Comparison of ENCODE assay signal across 28 cellular contexts in the genomic region with DNA sequence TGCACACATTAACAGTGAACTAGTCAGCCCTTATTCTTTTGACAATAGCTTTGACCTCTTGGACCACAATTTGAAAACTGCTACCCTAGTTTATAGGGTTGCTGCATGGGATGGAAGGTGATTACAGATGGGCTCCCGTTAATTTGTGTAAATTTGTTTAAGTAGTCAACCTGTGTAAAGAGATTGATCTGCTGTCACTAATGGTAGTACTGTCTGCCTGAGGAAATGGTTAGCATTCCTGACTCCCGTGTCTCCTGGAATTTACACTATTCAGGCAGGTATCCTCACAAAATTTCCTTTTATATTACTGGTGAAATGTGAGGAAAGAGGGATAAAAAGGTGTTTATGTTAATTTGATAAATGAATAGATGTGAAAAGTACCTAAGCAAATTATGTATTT. TPM values are rescaled to one million over a fixed set of nuclear protein-coding genes. Genes with fewer than 3 reads are reported as not detected.
DNase-seq lines count a peak whose midpoint lies in the region; TF ChIP-seq lines count a peak whose summit lies in the region.
"Had no signal": no experiment of that assay in that cellular context is flagged by ENCODE, and none has a peak within 500 bp of the region (broad histone marks: within the 10 kb centered on the region; RNA-seq: fewer than 3 reads in every experiment).

No MANE protein-coding gene starts in this region.

- H3K4me3 Mint-ChIP-seq in activated naive CD4-positive, alpha-beta T cell treated with anti-CD3 and anti-CD28 coated beads, Interleukin-2, amount 50 U/mL, for 24 hours: no peak overlapping the region
- no peak overlapping the region for H3K4me3 Mint-ChIP-seq in activated naive CD4-positive, alpha-beta T cell treated with anti-CD3 and anti-CD28 coated beads for 36 hours
- H3K4me3 Mint-ChIP-seq in endothelial cell (ENCODE audit: unreplicated experiment): no peak overlapping the region
- no peak overlapping the region for H3K4me3 Mint-ChIP-seq in type B pancreatic cell
- H3K4me3 Mint-ChIP-seq: activated B cell treated with CpG ODN at 0.5 μM for 24 hours; activated naive CD4-positive, alpha-beta T cell treated with anti-CD3 and anti-CD28 coated beads, Interleukin-2, amount 10 ng/mL, durations not matched to agents 7 days and 5 days; B cell; neural progenitor cell had no signal

- H3K36me3 Mint-ChIP-seq in activated naive CD4-positive, alpha-beta T cell treated with anti-CD3 and anti-CD28 coated beads, Interleukin-2, amount 50 U/mL, for 24 hours: peaks cover 4% of the 10 kb centered on the region
- peaks cover 12% of the 10 kb centered on the region for H3K36me3 Mint-ChIP-seq in activated naive CD4-positive, alpha-beta T cell treated with anti-CD3 and anti-CD28 coated beads for 36 hours (ENCODE audit: low read depth)
- H3K36me3 Mint-ChIP-seq in endothelial cell (ENCODE audit: low read depth, unreplicated experiment): peaks cover 3% of the 10 kb centered on the region
- H3K36me3 Mint-ChIP-seq in type B pancreatic cell: peaks cover 27% of the 10 kb centered on the region

- no peak overlapping the region for H3K4me3 ChIP-seq in tibial artery
- H3K4me3 ChIP-seq: A549, HAP-1, heart right ventricle, left lung, MG63, neural progenitor cell, thyroid gland had no signal

- H3K27ac Mint-ChIP-seq in activated naive CD4-positive, alpha-beta T cell treated with anti-CD3 and anti-CD28 coated beads, Interleukin-2, amount 50 U/mL, for 24 hours: peak overlapping the region; percentile 19
- H3K27ac Mint-ChIP-seq in activated naive CD4-positive, alpha-beta T cell treated with anti-CD3 and anti-CD28 coated beads for 36 hours: no peak overlapping the region
- H3K27ac Mint-ChIP-seq in endothelial cell (ENCODE audit: unreplicated experiment) (peak overlapping the region; percentile 36), type B pancreatic cell (peak overlapping the region; percentile 6)
- H3K27ac Mint-ChIP-seq: activated B cell treated with CpG ODN at 0.5 μM for 24 hours; activated naive CD4-positive, alpha-beta T cell treated with anti-CD3 and anti-CD28 coated beads, Interleukin-2, amount 10 ng/mL, durations not matched to agents 7 days and 5 days; neural progenitor cell had no signal

- TF ChIP-seq CTCF in endothelial cell (IDR thresholded peaks at IDR 0.05; ENCODE audit: unreplicated experiment): no peak
- TF ChIP-seq CTCF in type B pancreatic cell (conservative IDR thresholded peaks at IDR 0.05): no peak
- TF ChIP-seq CTCF in tibial artery (IDR thresholded peaks at IDR 0.05): no peak

- H3K27me3 Mint-ChIP-seq in activated naive CD4-positive, alpha-beta T cell treated with anti-CD3 and anti-CD28 coated beads, Interleukin-2, amount 50 U/mL, for 24 hours: no peaks in the 10 kb centered on the region
- no peaks in the 10 kb centered on the region for H3K27me3 Mint-ChIP-seq in activated naive CD4-positive, alpha-beta T cell treated with anti-CD3 and anti-CD28 coated beads for 36 hours (ENCODE audit: low read depth)
- H3K27me3 Mint-ChIP-seq in endothelial cell (ENCODE audit: unreplicated experiment) (no peaks in the 10 kb centered on the region), type B pancreatic cell (no peaks in the 10 kb centered on the region)
- H3K27me3 Mint-ChIP-seq: activated B cell treated with CpG ODN at 0.5 μM for 24 hours; activated naive CD4-positive, alpha-beta T cell treated with anti-CD3 and anti-CD28 coated beads, Interleukin-2, amount 10 ng/mL, durations not matched to agents 7 days and 5 days; B cell had no signal

- H3K9me3 Mint-ChIP-seq in activated naive CD4-positive, alpha-beta T cell treated with anti-CD3 and anti-CD28 coated beads, Interleukin-2, amount 50 U/mL, for 24 hours: no peaks in the 10 kb centered on the region
- H3K9me3 Mint-ChIP-seq in activated naive CD4-positive, alpha-beta T cell treated with anti-CD3 and anti-CD28 coated beads for 36 hours: no peaks in the 10 kb centered on the region
- H3K9me3 Mint-ChIP-seq in endothelial cell (ENCODE audit: unreplicated experiment): no peaks in the 10 kb centered on the region
- no peaks in the 10 kb centered on the region for H3K9me3 Mint-ChIP-seq in type B pancreatic cell
- H3K9me3 Mint-ChIP-seq: activated B cell treated with CpG ODN at 0.5 μM for 24 hours; activated naive CD4-positive, alpha-beta T cell treated with anti-CD3 and anti-CD28 coated beads, Interleukin-2, amount 10 ng/mL, durations not matched to agents 7 days and 5 days had no signal

- H3K9me3 ChIP-seq in tibial artery: no peaks in the 10 kb centered on the region
- H3K9me3 ChIP-seq: A549, HAP-1, heart right ventricle, left lung, MG63, thyroid gland had no signal

- peaks cover 0 to 36% (median 11%) of the 10 kb centered on the region in 4 donors for H3K4me1 ChIP-seq in tibial artery
- H3K4me1 ChIP-seq: neural progenitor cell had no signal

- CTCF ChIA-PET in activated naive CD4-positive, alpha-beta T cell treated with anti-CD3 and anti-CD28 coated beads for 36 hours (lab: Charles Lee): interaction anchor here (1.3 kb wide), 1 partner anchor 9 kb away, joined by 4 read pairs; no protein-coding TSS in a partner anchor

- no peaks in the 10 kb centered on the region for H3K27me3 ChIP-seq in tibial artery
- H3K27me3 ChIP-seq: heart right ventricle, left lung, MG63, neural progenitor cell, thyroid gland had no signal

- DNase-seq in activated naive CD4-positive, alpha-beta T cell treated with anti-CD3 and anti-CD28 coated beads for 36 hours: no peak
- DNase-seq in NCI-H146 treated with DMSO at 0.1 percent for 48 hours (lab: John Stamatoyannopoulos, UW; ENCODE audit: unreplicated experiment) (peak; percentile 8), endothelial cell (ENCODE audit: low spot score) (no peak), type B pancreatic cell (ENCODE audit: extremely low spot score, unreplicated experiment) (no peak), tibial artery (no peak), NCI-H1436 (lab: John Stamatoyannopoulos, UW) (no peak)
- DNase-seq in activated CD4-positive, alpha-beta T cell treated with anti-CD3 and anti-CD28 coated beads for 48 hours: no peak
- DNase-seq: activated B cell treated with CpG ODN at 0.5 μM for 24 hours; activated naive CD4-positive, alpha-beta T cell treated with anti-CD3 and anti-CD28 coated beads, Interleukin-2, amount 10 ng/mL, durations not matched to agents 7 days and 5 days; activated T-cell treated with anti-CD3 and anti-CD28 coated beads, Interleukin-2, amount 50 U/mL, for 48 hours; anterior cingulate cortex; heart right ventricle; left lung; MG63; NCI-H1417 treated with DMSO at 0.1 percent for 48 hours; NCI-H2171; NCI-H524 treated with DMSO at 0.1 percent for 48 hours; stimulated activated CD4-positive, alpha-beta T cell treated with anti-CD3 and anti-CD28 coated beads, Interleukin-2, amount 100 ng/mL, for 24 hours; stimulated activated naive CD4-positive, alpha-beta T cell; T1000; thyroid gland had no signal

- peaks cover 0 to 13% (median 0%) of the 10 kb centered on the region in 3 donors for H3K36me3 ChIP-seq in tibial artery
- H3K36me3 ChIP-seq: MG63, neural progenitor cell had no signal

- intact Hi-C loops in activated naive CD4-positive, alpha-beta T cell treated with anti-CD3 and anti-CD28 coated beads for 36 hours (cut with micrococcal nuclease): no loop called here
- intact Hi-C loops in tibial artery (cut with DNase I; ENCODE audit: low total_unique reads): loop anchor here (10.0 kb wide), 1 partner anchor 51 kb away; a partner anchor contains a TSS

- H3K4me1 Mint-ChIP-seq in activated naive CD4-positive, alpha-beta T cell treated with anti-CD3 and anti-CD28 coated beads, Interleukin-2, amount 50 U/mL, for 24 hours: peaks cover 63% of the 10 kb centered on the region
- H3K4me1 Mint-ChIP-seq in activated naive CD4-positive, alpha-beta T cell treated with anti-CD3 and anti-CD28 coated beads for 36 hours (ENCODE audit: low read depth): peaks cover 49% of the 10 kb centered on the region
- H3K4me1 Mint-ChIP-seq in endothelial cell (ENCODE audit: unreplicated experiment) (peaks cover 11% of the 10 kb centered on the region), type B pancreatic cell (ENCODE audit: unreplicated experiment) (peaks cover 25% of the 10 kb centered on the region)
- H3K4me1 Mint-ChIP-seq: neural progenitor cell had no signal

- H3K27ac ChIP-seq in tibial artery: no peak overlapping the region
- H3K27ac ChIP-seq: A549, epithelial cell of prostate, heart right ventricle, HL-60, left lung, neural progenitor cell, thyroid gland had no signal

RNA-seq across cellular contexts. Expression of a gene that starts 15.3 kb away (rescaled TPM):
- total RNA-seq in activated naive CD4-positive, alpha-beta T cell treated with anti-CD3 and anti-CD28 coated beads for 36 hours: 1 to 10 TPM; 4.1 to 5.0 TPM
- 9.4 TPM for total RNA-seq in endothelial cell (ENCODE audit: unreplicated experiment)
- 6.3 and 6.4 TPM in 2 replicates for total RNA-seq in type B pancreatic cell (ENCODE audit: low replicate concordance)

RNA-seq across cellular contexts. Expression of a gene that starts 49.6 kb away (rescaled TPM):
- 10 to 100 TPM; 68.1 to 71.6 TPM for total RNA-seq in activated naive CD4-positive, alpha-beta T cell treated with anti-CD3 and anti-CD28 coated beads for 36 hours
- total RNA-seq in endothelial cell (ENCODE audit: unreplicated experiment) (100.0 TPM), type B pancreatic cell (ENCODE audit: low replicate concordance) (86.5 and 100 TPM in 2 replicates)
